Comparison of ENCODE assay signal across 15 cellular contexts in genomic region chr14:72544615-72545387, GRCh38.
DNase-seq lines count a peak whose midpoint lies in the region; ATAC-seq and TF ChIP-seq lines count a peak whose summit lies in the region.
"Had no signal": no experiment of that assay in that cellular context is flagged by ENCODE, and none has a peak within 500 bp of the region (broad histone marks: within the 10 kb centered on the region; RNA-seq: fewer than 3 reads in every experiment).

No MANE protein-coding gene starts in this region.

- peak; percentile 17 to 34 for ATAC-seq in left cardiac atrium
- no peak for ATAC-seq in Right ventricle myocardium inferior
- ATAC-seq in HG02970 (IDR thresholded peaks at IDR 0.05; ENCODE audit: low FRiP score, unreplicated experiment), result no peak
- ATAC-seq: lower lobe of right lung had no signal

- TF ChIP-seq CTCF in breast epithelium (IDR thresholded peaks at IDR 0.05), result no peak
- no peak for TF ChIP-seq CTCF in tibial artery (IDR thresholded peaks at IDR 0.05)

- H3K4me3 ChIP-seq in breast epithelium (no peak overlapping the region), tibial artery (no peak overlapping the region)
- H3K4me3 ChIP-seq: heart left ventricle, lower lobe of right lung had no signal

- H3K9me3 ChIP-seq in breast epithelium (no peaks in the 10 kb centered on the region), tibial artery (no peaks in the 10 kb centered on the region)
- H3K9me3 ChIP-seq: heart left ventricle, lower lobe of right lung had no signal

- no peaks in the 10 kb centered on the region for H3K36me3 ChIP-seq in breast epithelium
- no peaks in the 10 kb centered on the region for H3K36me3 ChIP-seq in tibial artery
- H3K36me3 ChIP-seq: heart left ventricle, lower lobe of right lung had no signal

- H3K4me1 ChIP-seq in breast epithelium, result peaks cover 0 to 6% of the 10 kb centered on the region in 2 donors
- H3K4me1 ChIP-seq in tibial artery, result peaks cover 0 to 40% (median 30%) of the 10 kb centered on the region in 4 donors
- H3K4me1 ChIP-seq: lower lobe of right lung had no signal

- intact Hi-C loops in left cardiac atrium (cut with DNase I), result no loop called here
- intact Hi-C loops in Right ventricle myocardium inferior (cut with DNase I), result no loop called here
- intact Hi-C loops in breast epithelium (cut with DNase I; ENCODE audit: low total_unique reads), result no loop called here
- intact Hi-C loops in tibial artery (cut with DNase I; ENCODE audit: low total_unique reads), result no loop called here

- DNase-seq in left cardiac atrium (no peak), Right ventricle myocardium inferior (ENCODE audit: missing footprints) (no peak), breast epithelium (ENCODE audit: low spot score in 2 of 2) (no peak), medulla oblongata (ENCODE audit: extremely low spot score) (peak; percentile 35), tibial artery (no peak), HuH-7.5 (ENCODE audit: low spot score) (no peak), NCI-H146 (lab: John Stamatoyannopoulos, UW) (no peak)
- DNase-seq: ACHN; activated naive CD4-positive, alpha-beta T cell treated with anti-CD3 and anti-CD28 coated beads, Interleukin-2, amount 10 ng/mL, durations not matched to agents 7 days and 5 days; DMS153; GOT3; heart left ventricle; lower lobe of right lung; occipital lobe had no signal

- no peak for TF ChIP-seq POLR2A in breast epithelium (IDR thresholded peaks at IDR 0.05)

- H3K27ac ChIP-seq in breast epithelium (peak overlapping the region; percentile 36 to 63), tibial artery (peak overlapping the region; percentile 67 to 71)
- H3K27ac ChIP-seq: heart left ventricle, lower lobe of right lung had no signal

- H3K27me3 ChIP-seq in breast epithelium (no peaks in the 10 kb centered on the region), tibial artery (no peaks in the 10 kb centered on the region)

Comparison
In these comparisons a context has a peak if more than half of its experiments do, and no peak if none do; other contexts are left out.
1. ATAC-seq: peak in left cardiac atrium (2 of 2); none in Right ventricle myocardium inferior (single experiment) and HG02970 (single experiment).